12 cellular contexts compared by ENCODE assay signal in the genomic region with DNA sequence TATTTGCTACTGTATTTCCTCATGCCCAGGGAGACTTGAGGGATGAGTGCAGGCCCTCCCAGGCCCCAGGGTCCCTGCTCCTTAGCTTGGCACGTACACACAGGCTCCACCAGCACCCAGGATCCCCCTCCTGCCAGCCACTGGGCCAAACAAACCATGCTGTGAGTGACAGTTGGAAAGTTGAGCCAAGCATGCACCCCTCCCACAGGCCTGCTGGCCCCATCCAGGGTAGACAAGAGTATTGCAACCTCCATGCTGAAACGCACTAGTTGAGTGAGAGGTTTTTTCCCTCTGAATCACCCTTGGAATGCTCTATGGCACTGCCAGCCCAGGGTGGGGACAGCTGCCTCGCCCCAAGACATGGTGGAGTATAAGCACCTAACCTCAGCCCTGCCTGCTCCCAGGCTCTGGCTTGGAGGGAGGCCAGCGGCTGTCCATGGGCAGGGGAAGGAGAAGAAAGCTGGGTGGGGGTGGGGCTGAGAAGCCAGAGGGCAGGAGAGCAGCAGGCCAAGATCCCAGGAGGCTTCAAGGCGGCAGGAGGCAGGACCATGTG. TPM values are rescaled to one million over a fixed set of nuclear protein-coding genes. Genes with fewer than 3 reads are reported as not detected.
DNase-seq lines count a peak whose midpoint lies in the region; ATAC-seq and TF ChIP-seq lines count a peak whose summit lies in the region.
"Had no signal": no experiment of that assay in that cellular context is flagged by ENCODE, and none has a peak within 500 bp of the region (broad histone marks: within the 10 kb centered on the region; RNA-seq: fewer than 3 reads in every experiment).

No MANE protein-coding gene starts in this region.

- H3K27me3 ChIP-seq in RWPE2 (ENCODE audit: insufficient read depth, poor library complexity, severe bottlenecking) (no peaks in the 10 kb centered on the region), rectal smooth muscle tissue (ENCODE audit: control insufficient read depth, insufficient read depth, low read length) (no peaks in the 10 kb centered on the region), gastrocnemius medialis (peaks cover 0 to 14% (median 4%) of the 10 kb centered on the region in 3 donors)
- H3K27me3 ChIP-seq: SJCRH30, uterus had no signal

- TF ChIP-seq CTCF in RWPE2 (IDR thresholded peaks at IDR 0.05; ENCODE audit: poor library complexity, severe bottlenecking) (no peak), fibroblast of pulmonary artery (IDR thresholded peaks at IDR 0.05; ENCODE audit: low read length, missing control alignments) (no peak), gastrocnemius medialis (IDR thresholded peaks at IDR 0.05 in 4 of 5, conservative IDR thresholded peaks at IDR 0.05 in 1 of 5) (no peak)

- H3K9me3 ChIP-seq in RWPE2 (ENCODE audit: severe bottlenecking) (no peaks in the 10 kb centered on the region), gastrocnemius medialis (no peaks in the 10 kb centered on the region)
- H3K9me3 ChIP-seq: SJCRH30, uterus had no signal

- in situ Hi-C loops in gastrocnemius medialis (cut with MboI; ENCODE audit: low sequenced_read_pairs in 4 of 4): no loop called here

- H3K4me1 ChIP-seq in RWPE2 (ENCODE audit: insufficient read depth, poor library complexity, severe bottlenecking) (peaks cover 21% of the 10 kb centered on the region), rectal smooth muscle tissue (ENCODE audit: control insufficient read depth, insufficient read depth, low read length) (peaks cover 8% of the 10 kb centered on the region), gastrocnemius medialis (no peaks in the 10 kb centered on the region)
- H3K4me1 ChIP-seq: SJCRH30, uterus had no signal

- intact Hi-C loops in gastrocnemius medialis (cut with DNase I; ENCODE audit: low total_unique reads): no loop called here

- H3K9ac ChIP-seq in rectal smooth muscle tissue (ENCODE audit: low read length): no peak overlapping the region

- ATAC-seq in RWPE2 (ENCODE audit: low read depth) (peak; percentile 87), gastrocnemius medialis (no peak), HG03439 (IDR thresholded peaks at IDR 0.05; ENCODE audit: unreplicated experiment) (no peak), HG03457 (IDR thresholded peaks at IDR 0.05; ENCODE audit: unreplicated experiment) (no peak)
- ATAC-seq: effector memory CD8-positive, alpha-beta T cell had no signal

- TF ChIP-seq POLR2A in gastrocnemius medialis (IDR thresholded peaks at IDR 0.05): no peak

- no peaks in the 10 kb centered on the region for H3K36me3 ChIP-seq in RWPE2 (ENCODE audit: low read depth)
- H3K36me3 ChIP-seq in rectal smooth muscle tissue (ENCODE audit: control insufficient read depth, insufficient read depth, low read length): no peaks in the 10 kb centered on the region
- no peaks in the 10 kb centered on the region for H3K36me3 ChIP-seq in gastrocnemius medialis
- H3K36me3 ChIP-seq: SJCRH30, uterus had no signal

- H3K27ac ChIP-seq in RWPE2 (ENCODE audit: poor library complexity, severe bottlenecking) (peak overlapping the region; percentile 89), rectal smooth muscle tissue (ENCODE audit: low read depth, low read length) (peak overlapping the region; percentile 47), gastrocnemius medialis (no peak overlapping the region)
- H3K27ac ChIP-seq: SJCRH30, uterus had no signal

- H3K4me3 ChIP-seq in RWPE2 (ENCODE audit: severe bottlenecking): no peak overlapping the region
- no peak overlapping the region for H3K4me3 ChIP-seq in fibroblast of pulmonary artery (replicated peaks; ENCODE audit: low read depth, low read length)
- no peak overlapping the region for H3K4me3 ChIP-seq in rectal smooth muscle tissue (ENCODE audit: low read length)
- H3K4me3 ChIP-seq in gastrocnemius medialis: no peak overlapping the region
- H3K4me3 ChIP-seq: SJCRH30, uterus had no signal

- DNase-seq in EL (peak; percentile 73), RWPE2 (ENCODE audit: low spot score) (peak; percentile 91), fibroblast of pulmonary artery (ENCODE audit: low read depth) (peak; percentile 63), gastrocnemius medialis (no peak), NCI-H146 treated with DMSO at 0.1 percent for 48 hours (lab: John Stamatoyannopoulos, UW; ENCODE audit: unreplicated experiment) (no peak)
- DNase-seq: activated CD4-positive, alpha-beta T cell treated with anti-CD3 and anti-CD28 coated beads for 48 hours; effector memory CD8-positive, alpha-beta T cell had no signal

RNA-seq across cellular contexts. Expression of gene PITPNM3, which starts 49.6 kb away (rescaled TPM):
- total RNA-seq in gastrocnemius medialis: under 1 TPM; 0.13 to 0.87 (median 0.41) TPM

Comparison
In these comparisons a context has a peak if more than half of its experiments do, and no peak if none do; other contexts are left out.
1. DNase-seq: peak in EL (single experiment), RWPE2 (single experiment) and fibroblast of pulmonary artery (single experiment); none in gastrocnemius medialis (0 of 2) and NCI-H146 treated with DMSO at 0.1 percent for 48 hours (single experiment).
2. H3K27ac ChIP-seq: peak in RWPE2 (single experiment) and rectal smooth muscle tissue (single experiment); none in gastrocnemius medialis (0 of 4).